Comparison of ENCODE assay signal across 8 cellular contexts in the genomic region with DNA sequence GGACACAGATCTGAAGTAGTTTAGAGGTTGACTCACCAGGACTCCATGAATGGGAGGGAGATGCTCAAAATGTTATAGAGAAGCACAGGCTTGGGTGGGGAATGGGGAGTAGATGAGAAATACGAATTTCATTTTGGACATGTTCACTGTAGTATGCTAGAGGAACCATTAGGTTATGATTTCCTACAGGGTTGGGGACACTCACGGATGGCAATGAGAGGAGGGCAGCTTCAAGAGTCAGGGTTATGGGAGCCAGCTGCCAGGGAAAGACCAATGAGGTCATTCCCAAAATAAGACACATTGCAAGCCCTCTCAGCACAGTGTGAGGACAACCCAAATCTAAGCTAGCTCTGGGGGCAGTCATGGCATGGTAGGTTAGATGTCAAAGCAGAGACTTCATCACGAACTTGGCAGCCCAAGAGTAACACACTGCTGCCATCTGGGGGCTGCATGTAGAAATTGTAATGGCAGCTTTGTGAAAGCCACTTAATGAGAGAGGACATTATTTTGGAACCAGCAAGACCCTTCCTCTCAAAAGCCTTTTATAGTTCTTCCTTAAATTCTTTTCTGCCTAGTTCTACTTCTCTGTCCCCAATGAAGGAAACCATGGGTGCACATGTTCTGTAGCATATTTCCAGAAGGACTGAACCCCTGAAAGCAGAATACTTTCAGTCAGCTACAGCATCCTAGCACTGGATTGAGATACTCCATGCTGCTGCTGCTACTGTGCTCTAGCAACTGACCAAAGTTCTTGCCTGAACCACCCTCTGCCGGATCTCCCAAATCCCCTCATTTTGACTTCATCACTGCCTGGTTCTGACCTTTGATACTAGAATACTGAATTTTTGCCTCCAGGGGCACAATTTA. TPM values are rescaled to one million over a fixed set of nuclear protein-coding genes. Genes with fewer than 3 reads are reported as not detected.
DNase-seq lines count a peak whose midpoint lies in the region; ATAC-seq and TF ChIP-seq lines count a peak whose summit lies in the region.

No MANE protein-coding gene starts in this region.

- H3K27me3 ChIP-seq in PC-9 (ENCODE audit: insufficient read depth, low read depth): no peaks in the 10 kb centered on the region

- TF ChIP-seq CTCF in GM12864 (IDR thresholded peaks at IDR 0.05; ENCODE audit: low read depth, low read length, missing control alignments) (peak; percentile 70), PC-9 (conservative IDR thresholded peaks at IDR 0.05) (peak; percentile 88), astrocyte of the cerebellum (IDR thresholded peaks at IDR 0.05; ENCODE audit: low read depth, low read length, missing control alignments) (peak; percentile 67)

- H3K4me3 ChIP-seq in GM12864 (ENCODE audit: low read depth, low read length) (no peak overlapping the region), PC-9 (no peak overlapping the region), astrocyte of the cerebellum (ENCODE audit: low read depth, low read length) (no peak overlapping the region)
- H3K4me3 ChIP-seq in Jurkat, Clone E6-1 (ENCODE audit: low read length): no peak overlapping the region

- CTCF ChIA-PET in PC-9 (lab: Charles Lee): interaction anchor here (0.5 to 0.6 kb wide), 2 partner anchors 163 to 259 kb away, joined by 3 to 4 read pairs; no protein-coding TSS in a partner anchor

- no TSS peak for BruUV-seq in PC-9 (replicated peaks; lab: Mats Ljungman, UMichigan)

- H3K9me3 ChIP-seq in PC-9 (ENCODE audit: insufficient read depth, low read depth): no peaks in the 10 kb centered on the region

- no peak for ATAC-seq in HG03139 (IDR thresholded peaks at IDR 0.05; ENCODE audit: unreplicated experiment)
- no peak for ATAC-seq in GM21825 (IDR thresholded peaks at IDR 0.05; ENCODE audit: unreplicated experiment)

- no peak overlapping the region for H3K4me2 ChIP-seq in PC-9

- H3F3A ChIP-seq in PC-9 (ENCODE audit: insufficient read depth, low read depth): no peaks in the 10 kb centered on the region

- H3K9me2 ChIP-seq in PC-9 (ENCODE audit: insufficient read depth): no peaks in the 10 kb centered on the region

- intact Hi-C loops in PC-9 (cut with micrococcal nuclease; ENCODE audit: unreplicated experiment): loop anchor here (1.0 to 5.0 kb wide), 4 partner anchors 163 to 350 kb away; no protein-coding TSS in a partner anchor

- H3K36me3 ChIP-seq in PC-9 (ENCODE audit: low read depth): no peaks in the 10 kb centered on the region

- POLR2A ChIA-PET in PC-9 (lab: Charles Lee; ENCODE audit: unreplicated experiment): no interaction called here

- peak; percentile 10 for DNase-seq in GM12864 (ENCODE audit: low read depth)
- DNase-seq in Jurkat, Clone E6-1 (ENCODE audit: low read depth, low spot score): peak; percentile 16
- peak; percentile 44 to 53 for DNase-seq in PC-9
- DNase-seq in astrocyte of the cerebellum (ENCODE audit: low read depth): peak; percentile 12
- peak; percentile 37 for DNase-seq in iPS-NIHi11 (ENCODE audit: low spot score)
- peak; percentile 10 to 26 for DNase-seq in stimulated activated CD4-positive, alpha-beta T cell treated with anti-CD3 and anti-CD28 coated beads, Interleukin-2, amount 100 ng/mL, for 48 hours

- no peaks in the 10 kb centered on the region for H3K79me2 ChIP-seq in PC-9 (ENCODE audit: low read depth)

- H3K27ac ChIP-seq in PC-9: no peak overlapping the region

- no peaks in the 10 kb centered on the region for H4K20me1 ChIP-seq in PC-9 (ENCODE audit: insufficient read depth)

- in situ Hi-C loops in astrocyte of the cerebellum (cut with HindIII; ENCODE audit: low sequenced_read_pairs): no loop called here

- no peaks in the 10 kb centered on the region for H3K4me1 ChIP-seq in PC-9 (replicated peaks; ENCODE audit: insufficient read depth)

- no peak overlapping the region for H2AFZ ChIP-seq in PC-9

RNA-seq across cellular contexts. Expression of a gene that starts 16.2 kb away (rescaled TPM):
- 0.77 TPM for polyA plus RNA-seq in Jurkat, Clone E6-1 (2012; ENCODE audit: insufficient read depth, insufficient read length)
- total RNA-seq in PC-9 (2021): not detected in 2 replicates
